15 cellular contexts compared by ENCODE assay signal in the genomic region with DNA sequence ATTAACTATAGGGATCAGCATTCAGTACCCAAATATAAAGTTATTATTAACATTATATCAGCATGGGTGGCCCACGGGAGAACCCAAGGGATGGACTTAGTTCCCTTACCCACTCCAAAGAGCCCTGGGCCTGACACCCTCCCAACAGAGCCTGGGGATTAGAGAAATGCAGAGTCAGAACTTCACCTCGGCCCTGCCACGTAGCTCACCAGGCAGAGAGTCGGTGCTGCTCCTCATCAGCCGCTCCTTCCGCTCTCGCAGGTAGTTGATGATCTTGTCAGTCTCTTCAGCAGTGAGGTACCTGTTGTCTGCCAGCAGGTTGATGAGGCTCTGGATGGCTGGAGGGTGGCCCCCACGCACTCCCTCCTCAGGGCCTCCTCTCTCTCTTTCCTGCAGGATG. TPM values are rescaled to one million over a fixed set of nuclear protein-coding genes. Genes with fewer than 3 reads are reported as not detected.
A peak's percentile ranks its signal among the peaks of the same experiment; 100 is the strongest.
DNase-seq lines count a peak whose midpoint lies in the region; ATAC-seq and TF ChIP-seq lines count a peak whose summit lies in the region.
"Had no signal": no experiment of that assay in that cellular context is flagged by ENCODE, and none has a peak within 500 bp of the region (broad histone marks: within the 10 kb centered on the region; RNA-seq: fewer than 3 reads in every experiment).

No MANE protein-coding gene starts in this region.

- peak overlapping the region; percentile 72 for H3K27ac Mint-ChIP-seq in activated T-cell treated with anti-CD3 and anti-CD28 coated beads, Interleukin-2, amount 50 U/mL, for 24 hours
- peak overlapping the region; percentile 2; the same call in 1 of the 2 replicates for H3K27ac Mint-ChIP-seq in WTC11
- H3K27ac Mint-ChIP-seq: HFFc6 had no signal

- peaks cover 85% of the 10 kb centered on the region for H3K36me3 Mint-ChIP-seq in activated T-cell treated with anti-CD3 and anti-CD28 coated beads, Interleukin-2, amount 50 U/mL, for 24 hours (ENCODE audit: low read depth)
- H3K36me3 Mint-ChIP-seq in WTC11, result peaks cover 58% of the 10 kb centered on the region

- no peak overlapping the region for H3K4me3 Mint-ChIP-seq in activated T-cell treated with anti-CD3 and anti-CD28 coated beads, Interleukin-2, amount 50 U/mL, for 24 hours
- H3K4me3 Mint-ChIP-seq in WTC11, result no peak overlapping the region
- H3K4me3 Mint-ChIP-seq: HFFc6 had no signal

- H3K4me1 Mint-ChIP-seq in activated T-cell treated with anti-CD3 and anti-CD28 coated beads, Interleukin-2, amount 50 U/mL, for 24 hours (ENCODE audit: low read depth), result peaks cover 65% of the 10 kb centered on the region
- H3K4me1 Mint-ChIP-seq in WTC11, result peaks cover 29% of the 10 kb centered on the region

- POLR2A ChIA-PET in WTC11 (lab: Charles Lee), result no interaction called here
- POLR2A ChIA-PET in GM10248 (lab: Yijun Ruan, JAX), result no interaction called here

- no peak for TF ChIP-seq CTCF in WTC11 (IDR thresholded peaks at IDR 0.05)
- TF ChIP-seq CTCF in GM10248 (IDR thresholded peaks at IDR 0.05; ENCODE audit: control extremely low read depth, extremely low read depth, low read depth, missing control alignments), result no peak

- CTCF ChIA-PET in WTC11 (lab: Charles Lee), result no interaction called here
- CTCF ChIA-PET in GM10248 (lab: Yijun Ruan, JAX), result interaction anchor here (0.6 to 1.4 kb wide), 2 partner anchors 11 to 49 kb away, joined by 3 to 4 read pairs; no protein-coding TSS in a partner anchor

- peaks cover 15% of the 10 kb centered on the region for H3K27me3 Mint-ChIP-seq in activated T-cell treated with anti-CD3 and anti-CD28 coated beads, Interleukin-2, amount 50 U/mL, for 24 hours
- H3K27me3 Mint-ChIP-seq in WTC11 (ENCODE audit: low read depth), result peaks cover 18% of the 10 kb centered on the region

- no peaks in the 10 kb centered on the region for H3K9me3 Mint-ChIP-seq in activated T-cell treated with anti-CD3 and anti-CD28 coated beads, Interleukin-2, amount 50 U/mL, for 24 hours
- H3K9me3 Mint-ChIP-seq in WTC11, result no peaks in the 10 kb centered on the region
- H3K9me3 Mint-ChIP-seq: HFFc6 had no signal

- ATAC-seq in WTC11 (no peak), GM19328 (IDR thresholded peaks at IDR 0.05; ENCODE audit: unreplicated experiment) (no peak)

- DNase-seq in activated T-cell treated with anti-CD3 and anti-CD28 coated beads, Interleukin-2, amount 50 U/mL, for 24 hours, result no peak
- DNase-seq in activated T-cell treated with anti-CD3 and anti-CD28 coated beads, Interleukin-2, amount 50 U/mL, for 1 hour, result no peak
- DNase-seq in WTC11 (ENCODE audit: low spot score) (no peak), ecto neural progenitor cell (ENCODE audit: low spot score) (peak; percentile 22), ureter (ENCODE audit: low spot score) (peak; percentile 32), GM10248 (ENCODE audit: extremely low spot score) (no peak)
- DNase-seq: DMS53, HFFc6, NCI-H1048, NCI-H226, NCI-H526, OCI-M1, RPMI8226 had no signal

TF ChIP-seq in WTC11, 78 proteins besides CTCF, POLR2A, EP300 and RAD21:
- no peak for TF ChIP-seq ARID4B (CRISPR knock-in tag; IDR thresholded peaks at IDR 0.05; ENCODE audit: borderline replicate concordance)
- no peak for TF ChIP-seq ZNF232 (CRISPR knock-in tag; IDR thresholded peaks at IDR 0.05)
- no peak for TF ChIP-seq ELF4 (CRISPR knock-in tag; IDR thresholded peaks at IDR 0.05; ENCODE audit: low read depth)
- TF ChIP-seq, protein P1, sequence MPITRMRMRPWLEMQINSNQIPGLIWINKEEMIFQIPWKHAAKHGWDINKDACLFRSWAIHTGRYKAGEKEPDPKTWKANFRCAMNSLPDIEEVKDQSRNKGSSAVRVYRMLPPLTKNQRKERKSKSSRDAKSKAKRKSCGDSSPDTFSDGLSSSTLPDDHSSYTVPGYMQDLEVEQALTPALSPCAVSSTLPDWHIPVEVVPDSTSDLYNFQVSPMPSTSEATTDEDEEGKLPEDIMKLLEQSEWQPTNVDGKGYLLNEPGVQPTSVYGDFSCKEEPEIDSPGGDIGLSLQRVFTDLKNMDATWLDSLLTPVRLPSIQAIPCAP (CRISPR knock-in tag; IDR thresholded peaks at IDR 0.05), result no peak
- no peak for TF ChIP-seq SOX15 (CRISPR knock-in tag; IDR thresholded peaks at IDR 0.05)
- no peak for TF ChIP-seq ZNF317 (CRISPR knock-in tag; IDR thresholded peaks at IDR 0.05; ENCODE audit: borderline replicate concordance, low read depth)
- TF ChIP-seq, protein P2, sequence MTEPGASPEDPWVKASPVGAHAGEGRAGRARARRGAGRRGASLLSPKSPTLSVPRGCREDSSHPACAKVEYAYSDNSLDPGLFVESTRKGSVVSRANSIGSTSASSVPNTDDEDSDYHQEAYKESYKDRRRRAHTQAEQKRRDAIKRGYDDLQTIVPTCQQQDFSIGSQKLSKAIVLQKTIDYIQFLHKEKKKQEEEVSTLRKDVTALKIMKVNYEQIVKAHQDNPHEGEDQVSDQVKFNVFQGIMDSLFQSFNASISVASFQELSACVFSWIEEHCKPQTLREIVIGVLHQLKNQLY (CRISPR knock-in tag; IDR thresholded peaks at IDR 0.05), result no peak
- no peak for TF ChIP-seq ZNF396 (CRISPR knock-in tag; IDR thresholded peaks at IDR 0.05; ENCODE audit: borderline replicate concordance)
- TF ChIP-seq CDX4 (CRISPR knock-in tag; IDR thresholded peaks at IDR 0.05; ENCODE audit: borderline replicate concordance), result no peak

RNA-seq across cellular contexts. Expression of gene NCOA5, which starts 26.6 kb away (rescaled TPM):
- total RNA-seq in WTC11 (2021) (16.5 to 20.5 TPM (median 16.5 TPM) in 3 replicates), ureter (30.0 TPM)

RNA-seq across cellular contexts. Expression of gene SLC12A5, which starts 34.1 kb away (rescaled TPM):
- total RNA-seq in WTC11 (2021) (6.6 to 8.5 TPM (median 7.2 TPM) in 3 replicates), ureter (not detected)

RNA-seq across cellular contexts. Expression of gene MMP9, which starts 54.4 kb away (rescaled TPM):
- total RNA-seq in WTC11 (2021) (5.8 to 7.1 TPM (median 5.8 TPM) in 3 replicates), ureter (1.4 TPM)
- total RNA-seq: H4, HFFc6 had no signal

RNA-seq across cellular contexts. Expression of gene CD40, which starts 55.0 kb away (rescaled TPM):
- total RNA-seq in WTC11 (2021) (12.9 to 15.3 TPM (median 14.8 TPM) in 3 replicates), ureter (29.0 TPM)

Comparison
In these comparisons a context has a peak if more than half of its experiments do, and no peak if none do; other contexts are left out.
1. DNase-seq: peak in ecto neural progenitor cell (single experiment) and ureter (single experiment); none in activated T-cell treated with anti-CD3 and anti-CD28 coated beads, Interleukin-2, amount 50 U/mL, for 24 hours (single experiment), activated T-cell treated with anti-CD3 and anti-CD28 coated beads, Interleukin-2, amount 50 U/mL, for 1 hour (single experiment), WTC11 (single experiment) and GM10248 (single experiment).